In the genomic region with DNA sequence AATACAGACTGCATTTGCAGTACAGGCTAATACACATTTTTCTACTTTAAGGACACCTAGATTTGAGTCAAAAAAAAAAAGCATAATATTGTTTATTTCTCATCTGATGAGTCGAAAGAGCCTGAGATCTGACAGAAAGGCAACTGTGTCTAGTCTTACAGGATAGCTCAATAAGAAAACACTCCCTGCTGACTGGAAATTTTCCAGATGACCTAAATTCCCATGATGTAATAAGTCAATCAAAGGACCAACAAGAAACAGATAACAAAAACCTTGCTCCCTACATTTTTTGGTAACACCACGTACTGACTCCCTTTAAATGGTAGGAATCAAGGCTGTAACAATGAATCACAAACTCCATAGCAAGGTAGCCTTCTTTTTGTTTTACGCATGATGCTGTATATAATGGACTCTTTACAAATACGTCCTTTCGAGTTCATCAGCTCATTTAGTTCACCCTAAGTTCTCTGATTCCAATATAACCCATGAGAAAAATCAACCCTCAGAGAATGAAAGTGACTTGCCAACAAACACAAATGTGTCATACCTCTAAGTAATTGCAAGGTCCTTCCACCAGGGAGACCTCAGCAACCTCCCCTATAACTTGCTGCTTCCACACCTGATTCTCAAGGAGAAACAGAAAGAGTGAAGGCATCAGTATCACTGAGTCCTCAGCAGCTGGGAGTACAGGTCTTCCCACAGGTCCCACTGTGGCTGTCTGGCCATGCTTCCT, we compare ENCODE assay signal across 23 cellular contexts. TPM values are rescaled to one million over a fixed set of nuclear protein-coding genes. Genes with fewer than 3 reads are reported as not detected.
DNase-seq lines count a peak whose midpoint lies in the region; ATAC-seq and TF ChIP-seq lines count a peak whose summit lies in the region.
"Had no signal": no experiment of that assay in that cellular context is flagged by ENCODE, and none has a peak within 500 bp of the region (broad histone marks: within the 10 kb centered on the region; RNA-seq: fewer than 3 reads in every experiment).

No MANE protein-coding gene starts in this region.

- H3K9me3 Mint-ChIP-seq in MCF 10A (ENCODE audit: unreplicated experiment): no peaks in the 10 kb centered on the region
- H3K9me3 Mint-ChIP-seq: activated CD4-positive, alpha-beta T cell treated with anti-CD3 and anti-CD28 coated beads, Interleukin-2, amount 10 ng/mL, durations not matched to agents 7 days and 5 days; activated naive CD4-positive, alpha-beta T cell treated with anti-CD3 and anti-CD28 coated beads for 36 hours; nephron had no signal

- H3K4me1 ChIP-seq in mammary epithelial cell (ENCODE audit: insufficient read depth, low read length) (no peaks in the 10 kb centered on the region), right cardiac atrium (ENCODE audit: control insufficient read depth, insufficient read depth, low read length) (no peaks in the 10 kb centered on the region), tibial artery (peaks cover 0 to 100% (median 31%) of the 10 kb centered on the region in 4 donors), HAP-1 (no peaks in the 10 kb centered on the region)
- H3K4me1 ChIP-seq: prostate gland, thyroid gland had no signal

- H3K9ac ChIP-seq in mammary epithelial cell (ENCODE audit: insufficient read depth, low read length): no peak overlapping the region

- no peaks in the 10 kb centered on the region for H3K79me2 ChIP-seq in mammary epithelial cell (ENCODE audit: insufficient read depth, low read length)

- TF ChIP-seq CTCF in MCF 10A (IDR thresholded peaks at IDR 0.05; ENCODE audit: unreplicated experiment) (no peak), mammary epithelial cell (conservative IDR thresholded peaks at IDR 0.05 in 1 of 2, IDR thresholded peaks at IDR 0.05 in 1 of 2; ENCODE audit: extremely low read depth in 1 of 2, insufficient read depth in 1 of 2, low read depth in 1 of 2, low read length in 2 of 2) (no peak), cardiac fibroblast (IDR thresholded peaks at IDR 0.05; ENCODE audit: low read depth, low read length) (peak; percentile 53), tibial artery (IDR thresholded peaks at IDR 0.05) (peak; percentile 20 to 35)

- no peaks in the 10 kb centered on the region for H4K20me1 ChIP-seq in mammary epithelial cell (ENCODE audit: insufficient read depth, low read length)

- DNase-seq in MCF 10A (ENCODE audit: unreplicated experiment) (peak; percentile 26), mammary epithelial cell (no peak), cardiac fibroblast (ENCODE audit: low read depth in 2 of 2) (peak; percentile 72 to 78), right cardiac atrium (no peak), tibial artery (no peak), NCI-H2107 treated with DMSO at 0.1 percent for 48 hours (lab: John Stamatoyannopoulos, UW; ENCODE audit: unreplicated experiment) (no peak), DMS53 treated with DMSO at 0.1 percent for 48 hours (lab: John Stamatoyannopoulos, UW; ENCODE audit: unreplicated experiment) (no peak), HAP-1 (ENCODE audit: low spot score in 2 of 2) (no peak)
- DNase-seq: activated CD4-positive, alpha-beta T cell treated with anti-CD3 and anti-CD28 coated beads, Interleukin-2, amount 10 ng/mL, durations not matched to agents 7 days and 5 days; activated naive CD4-positive, alpha-beta T cell treated with anti-CD3 and anti-CD28 coated beads for 36 hours; dorsolateral prefrontal cortex; immature natural killer cell; NCI-H1436 treated with DMSO at 0.1 percent for 48 hours; NCI-H446; RPMI8226; SW 1271; thyroid gland had no signal

- CTCF ChIA-PET in MCF 10A (lab: Yijun Ruan, JAX) (interaction anchor here (0.6 to 1.0 kb wide), 2 partner anchors 13 to 110 kb away, joined by 3 read pairs; no protein-coding TSS in a partner anchor), mammary epithelial cell (lab: Charles Lee; ENCODE audit: low non-redundant PET) (no interaction called here)

- POLR2A ChIA-PET in MCF 10A (lab: Yijun Ruan, JAX): interaction anchor here (0.5 to 1.9 kb wide), 4 partner anchors 9 to 169 kb away, joined by 3 to 7 read pairs (median 4); no protein-coding TSS in a partner anchor

- no peak overlapping the region for H3K4me3 Mint-ChIP-seq in MCF 10A (ENCODE audit: unreplicated experiment)
- H3K4me3 Mint-ChIP-seq: activated CD4-positive, alpha-beta T cell treated with anti-CD3 and anti-CD28 coated beads, Interleukin-2, amount 10 ng/mL, durations not matched to agents 7 days and 5 days; activated naive CD4-positive, alpha-beta T cell treated with anti-CD3 and anti-CD28 coated beads for 36 hours; immature natural killer cell; nephron; stimulated activated effector memory CD8-positive, alpha-beta T cell treated with anti-CD3 and anti-CD28 coated beads, Interleukin-12 subunit alpha, Interleukin-12 subunit beta, amount 100 ng/mL, for 72 hours had no signal

- intact Hi-C loops in MCF 10A (cut with micrococcal nuclease): no loop called here
- intact Hi-C loops in mammary epithelial cell (cut with micrococcal nuclease): no loop called here
- intact Hi-C loops in right cardiac atrium (cut with DNase I): no loop called here
- intact Hi-C loops in tibial artery (cut with DNase I; ENCODE audit: low total_unique reads): no loop called here

- H3K4me3 ChIP-seq in mammary epithelial cell (replicated peaks in 1 of 3; ENCODE audit: insufficient read depth in 1 of 3, low read depth in 2 of 3, low read length in 3 of 3): no peak overlapping the region
- H3K4me3 ChIP-seq in cardiac fibroblast (replicated peaks in 1 of 2; ENCODE audit: low read depth in 2 of 2, low read length in 2 of 2): no peak overlapping the region
- no peak overlapping the region for H3K4me3 ChIP-seq in right cardiac atrium (ENCODE audit: low read length)
- H3K4me3 ChIP-seq in tibial artery: peak overlapping the region in 1 of 2 donors; percentile 14
- no peak overlapping the region for H3K4me3 ChIP-seq in HAP-1
- H3K4me3 ChIP-seq: prostate gland, thyroid gland had no signal

- H2AFZ ChIP-seq in mammary epithelial cell (ENCODE audit: low read depth, low read length): no peak overlapping the region

- H3K27ac ChIP-seq in mammary epithelial cell (ENCODE audit: insufficient read depth, low read depth, low read length) (no peak overlapping the region), right cardiac atrium (ENCODE audit: low read length) (peak overlapping the region; percentile 30), tibial artery (peak overlapping the region; percentile 99 to 100)
- H3K27ac ChIP-seq: 22Rv1, C4-2B, prostate gland, thyroid gland had no signal

- WGBS in mammary epithelial cell (ENCODE audit: low coverage, missing lambda C conversion rate): 63% methylated on average over 5 of the region's 5 CpGs
- WGBS in right cardiac atrium: 57% methylated on average over 5 of the region's 5 CpGs

- dilution Hi-C loops in mammary epithelial cell (cut with HindIII; ENCODE audit: low sequenced_read_pairs): no loop called here

- H3K27me3 ChIP-seq in mammary epithelial cell (ENCODE audit: insufficient read depth, low read length): peaks cover 17% of the 10 kb centered on the region
- H3K27me3 ChIP-seq in right cardiac atrium (ENCODE audit: control insufficient read depth, insufficient read depth): no peaks in the 10 kb centered on the region
- no peaks in the 10 kb centered on the region for H3K27me3 ChIP-seq in tibial artery
- H3K27me3 ChIP-seq in HAP-1 (ENCODE audit: low read depth): no peaks in the 10 kb centered on the region
- H3K27me3 ChIP-seq: thyroid gland had no signal

- H3K36me3 Mint-ChIP-seq in MCF 10A (ENCODE audit: insufficient read depth, unreplicated experiment): no peaks in the 10 kb centered on the region
- H3K36me3 Mint-ChIP-seq: immature natural killer cell; stimulated activated effector memory CD8-positive, alpha-beta T cell treated with anti-CD3 and anti-CD28 coated beads, Interleukin-12 subunit alpha, Interleukin-12 subunit beta, amount 100 ng/mL, for 72 hours had no signal

- no peak overlapping the region for H3K4me2 ChIP-seq in mammary epithelial cell (ENCODE audit: insufficient read depth, low read depth, low read length)

- H3K27me3 Mint-ChIP-seq in MCF 10A (ENCODE audit: insufficient read depth, unreplicated experiment): no peaks in the 10 kb centered on the region
- H3K27me3 Mint-ChIP-seq: activated CD4-positive, alpha-beta T cell treated with anti-CD3 and anti-CD28 coated beads, Interleukin-2, amount 10 ng/mL, durations not matched to agents 7 days and 5 days had no signal

- in situ Hi-C loops in mammary epithelial cell (cut with MboI; ENCODE audit: low sequenced_read_pairs in 2 of 2) (no loop called here), HAP-1 (cut with MboI; ENCODE audit: low sequenced_read_pairs) (no loop called here)

- H3K36me3 ChIP-seq in mammary epithelial cell (ENCODE audit: insufficient read depth, low read length) (no peaks in the 10 kb centered on the region), tibial artery (peaks cover 0 to 12% (median 1%) of the 10 kb centered on the region in 3 donors), HAP-1 (replicated peaks) (no peaks in the 10 kb centered on the region)
- H3K36me3 ChIP-seq: prostate gland, thyroid gland had no signal

- peaks cover 6% of the 10 kb centered on the region for H3K4me1 Mint-ChIP-seq in MCF 10A (ENCODE audit: insufficient read depth, unreplicated experiment)
- H3K4me1 Mint-ChIP-seq: activated CD4-positive, alpha-beta T cell treated with anti-CD3 and anti-CD28 coated beads, Interleukin-2, amount 10 ng/mL, durations not matched to agents 7 days and 5 days; immature natural killer cell; nephron; stimulated activated effector memory CD8-positive, alpha-beta T cell treated with anti-CD3 and anti-CD28 coated beads, Interleukin-12 subunit alpha, Interleukin-12 subunit beta, amount 100 ng/mL, for 72 hours had no signal

- H3K9me3 ChIP-seq in mammary epithelial cell (replicated peaks; ENCODE audit: insufficient read depth, low read length): no peaks in the 10 kb centered on the region
- H3K9me3 ChIP-seq in right cardiac atrium (ENCODE audit: control insufficient read depth, low read length): no peaks in the 10 kb centered on the region
- no peaks in the 10 kb centered on the region for H3K9me3 ChIP-seq in tibial artery
- H3K9me3 ChIP-seq in HAP-1: no peaks in the 10 kb centered on the region
- H3K9me3 ChIP-seq: prostate gland, thyroid gland had no signal

- BruUV-seq in MCF 10A (replicated peaks; lab: Mats Ljungman, UMichigan) (no TSS peak), mammary epithelial cell (replicated peaks; lab: Mats Ljungman, UMichigan) (no TSS peak)

- ATAC-seq in right cardiac atrium: peak; percentile 35 to 36
- ATAC-seq: stimulated activated effector memory CD8-positive, alpha-beta T cell treated with anti-CD3 and anti-CD28 coated beads, Interleukin-12 subunit alpha, Interleukin-12 subunit beta, amount 100 ng/mL, for 72 hours had no signal

- H3K27ac Mint-ChIP-seq in MCF 10A (ENCODE audit: low read depth, unreplicated experiment): no peak overlapping the region
- H3K27ac Mint-ChIP-seq: activated CD4-positive, alpha-beta T cell treated with anti-CD3 and anti-CD28 coated beads, Interleukin-2, amount 10 ng/mL, durations not matched to agents 7 days and 5 days; activated naive CD4-positive, alpha-beta T cell treated with anti-CD3 and anti-CD28 coated beads for 36 hours; immature natural killer cell; nephron; stimulated activated effector memory CD8-positive, alpha-beta T cell treated with anti-CD3 and anti-CD28 coated beads, Interleukin-12 subunit alpha, Interleukin-12 subunit beta, amount 100 ng/mL, for 72 hours had no signal

RNA-seq across cellular contexts. Expression of a gene that starts 12.1 kb away (rescaled TPM):
- total RNA-seq in MCF 10A (2022) (0.39 and 0.42 TPM in 2 replicates), mammary epithelial cell (not detected), right cardiac atrium (10 to 100 TPM in 1 of 4 donors, 1 to 10 TPM in 3; 8.7 to 10.4 (median 9.5) TPM)
- polyA plus RNA-seq in mammary epithelial cell (0.06 TPM), right cardiac atrium (5.7 TPM)
- polyA minus RNA-seq in mammary epithelial cell: 1.8 TPM
- total RNA-seq: activated CD4-positive, alpha-beta T cell treated with anti-CD3 and anti-CD28 coated beads, Interleukin-2, amount 10 ng/mL, durations not matched to agents 7 days and 5 days; activated naive CD4-positive, alpha-beta T cell treated with anti-CD3 and anti-CD28 coated beads for 36 hours; M059J had no signal
- polyA plus RNA-seq: immature natural killer cell had no signal

Comparison
In these comparisons a context has a peak if more than half of its experiments do, and no peak if none do; other contexts are left out.
1. DNase-seq: peak in MCF 10A (single experiment) and cardiac fibroblast (2 of 2); none in mammary epithelial cell (single experiment), right cardiac atrium (0 of 3), tibial artery (0 of 2), NCI-H2107 treated with DMSO at 0.1 percent for 48 hours (single experiment), DMS53 treated with DMSO at 0.1 percent for 48 hours (single experiment) and HAP-1 (0 of 2).
2. CTCF ChIP-seq: peak in cardiac fibroblast (single experiment) and tibial artery (2 of 2); none in MCF 10A (single experiment) and mammary epithelial cell (0 of 2).